ENCODE assay signal across 28 cellular contexts in the genomic region with DNA sequence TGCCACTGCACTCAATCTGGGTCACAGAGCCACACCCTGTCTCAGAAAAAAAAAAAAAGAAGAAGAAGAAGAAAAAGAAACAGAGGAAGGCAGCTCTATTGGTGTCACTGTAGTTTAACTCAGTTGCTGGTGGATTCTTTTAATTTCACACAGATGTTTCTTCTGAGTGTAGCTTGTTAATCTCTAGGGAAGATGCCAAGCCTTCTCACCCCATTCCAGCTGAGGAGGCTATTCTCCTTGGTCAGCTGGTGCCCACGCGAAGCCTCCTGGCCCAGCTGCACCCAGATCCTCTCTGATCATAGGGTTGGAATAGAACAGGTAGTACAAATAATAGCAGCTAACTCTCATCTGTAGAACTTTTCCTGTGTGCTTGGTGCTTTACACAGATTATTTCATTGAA.
A peak's percentile ranks its signal among the peaks of the same experiment; 100 is the strongest.
DNase-seq lines count a peak whose midpoint lies in the region; ATAC-seq and TF ChIP-seq lines count a peak whose summit lies in the region.
"Had no signal": no experiment of that assay in that cellular context is flagged by ENCODE, and none has a peak within 500 bp of the region (broad histone marks: within the 10 kb centered on the region; RNA-seq: fewer than 3 reads in every experiment).

No MANE protein-coding gene starts in this region.

- in situ Hi-C loops in mammary epithelial cell (cut with MboI; ENCODE audit: low sequenced_read_pairs in 2 of 2), result no loop called here

- H3K4me3 Mint-ChIP-seq in neural crest cell, result no peak overlapping the region

- no TSS peak for BruUV-seq in mammary epithelial cell (replicated peaks; lab: Mats Ljungman, UMichigan)

- H3K9ac ChIP-seq in mammary epithelial cell (ENCODE audit: insufficient read depth, low read length), result no peak overlapping the region

- H3K4me3 ChIP-seq in breast epithelium (no peak overlapping the region), mammary epithelial cell (replicated peaks in 1 of 3; ENCODE audit: insufficient read depth in 1 of 3, low read depth in 2 of 3, low read length in 3 of 3) (no peak overlapping the region), foreskin fibroblast (ENCODE audit: low read depth in 1 of 2, low read length in 2 of 2) (no peak overlapping the region), aorta (ENCODE audit: low read length in 2 of 2) (no peak overlapping the region)
- H3K4me3 ChIP-seq: SJCRH30, transverse colon had no signal

- no peak overlapping the region for H3K4me2 ChIP-seq in mammary epithelial cell (ENCODE audit: insufficient read depth, low read depth, low read length)

- intact Hi-C loops in breast epithelium (cut with DNase I; ENCODE audit: low total_unique reads), result no loop called here
- intact Hi-C loops in mammary epithelial cell (cut with micrococcal nuclease), result no loop called here
- intact Hi-C loops in aorta (cut with DNase I), result no loop called here
- intact Hi-C loops in head of caudate nucleus (cut with DNase I), result no loop called here

- H3K27me3 ChIP-seq in breast epithelium (no peaks in the 10 kb centered on the region), mammary epithelial cell (ENCODE audit: insufficient read depth, low read length) (no peaks in the 10 kb centered on the region), aorta (ENCODE audit: control insufficient read depth in 1 of 2, insufficient read depth in 2 of 2, low read length in 1 of 2) (no peaks in the 10 kb centered on the region)
- H3K27me3 ChIP-seq: SJCRH30, transverse colon had no signal

- peak overlapping the region; percentile 45 for H3K27ac Mint-ChIP-seq in neural crest cell (ENCODE audit: unreplicated experiment)

- 100% methylated on average over 2 of the region's 2 CpGs for WGBS in mammary epithelial cell (ENCODE audit: low coverage, missing lambda C conversion rate)
- WGBS in aorta, 2 donors, result 78 to 82% methylated on average over 2 of the region's 2 CpGs

- H3K79me2 ChIP-seq in mammary epithelial cell (ENCODE audit: insufficient read depth, low read length), result no peaks in the 10 kb centered on the region

- ATAC-seq in aorta (ENCODE audit: low FRiP score), result peak; percentile 5
- ATAC-seq: HepG2, PC-3 had no signal

- no peaks in the 10 kb centered on the region for H3K36me3 Mint-ChIP-seq in neural crest cell (ENCODE audit: low read depth)

- no peaks in the 10 kb centered on the region for H3K36me3 ChIP-seq in breast epithelium
- H3K36me3 ChIP-seq in mammary epithelial cell (ENCODE audit: insufficient read depth, low read length), result no peaks in the 10 kb centered on the region
- no peaks in the 10 kb centered on the region for H3K36me3 ChIP-seq in aorta (ENCODE audit: control insufficient read depth in 1 of 2, insufficient read depth in 2 of 2, low read length in 1 of 2)
- H3K36me3 ChIP-seq: SJCRH30, transverse colon had no signal

- TF ChIP-seq POLR2A in breast epithelium (IDR thresholded peaks at IDR 0.05), result no peak

- no peak for TF ChIP-seq CTCF in breast epithelium (IDR thresholded peaks at IDR 0.05)
- no peak for TF ChIP-seq CTCF in mammary epithelial cell (conservative IDR thresholded peaks at IDR 0.05 in 1 of 2, IDR thresholded peaks at IDR 0.05 in 1 of 2; ENCODE audit: extremely low read depth in 1 of 2, insufficient read depth in 1 of 2, low read depth in 1 of 2, low read length in 2 of 2)
- TF ChIP-seq CTCF in foreskin fibroblast (IDR thresholded peaks at IDR 0.05; ENCODE audit: low read depth, low read length), result no peak
- no peak for TF ChIP-seq CTCF in neural crest cell (conservative IDR thresholded peaks at IDR 0.05)

- H3K9me3 ChIP-seq in breast epithelium, result no peaks in the 10 kb centered on the region
- H3K9me3 ChIP-seq in mammary epithelial cell (replicated peaks; ENCODE audit: insufficient read depth, low read length), result no peaks in the 10 kb centered on the region
- no peaks in the 10 kb centered on the region for H3K9me3 ChIP-seq in aorta (ENCODE audit: control insufficient read depth, low read length)
- H3K9me3 ChIP-seq: SJCRH30, transverse colon had no signal

- H3K4me1 ChIP-seq in breast epithelium, result peaks cover 5 to 8% of the 10 kb centered on the region in 2 donors
- H3K4me1 ChIP-seq in mammary epithelial cell (ENCODE audit: insufficient read depth, low read length), result peaks cover 8% of the 10 kb centered on the region
- no peaks in the 10 kb centered on the region for H3K4me1 ChIP-seq in aorta (ENCODE audit: control insufficient read depth in 1 of 2, insufficient read depth in 2 of 2, low read length in 2 of 2)

- dilution Hi-C loops in mammary epithelial cell (cut with HindIII; ENCODE audit: low sequenced_read_pairs), result no loop called here

- H2AFZ ChIP-seq in mammary epithelial cell (ENCODE audit: low read depth, low read length), result no peak overlapping the region

- H3K4me1 Mint-ChIP-seq in neural crest cell, result peaks cover 61% of the 10 kb centered on the region

- H4K20me1 ChIP-seq in mammary epithelial cell (ENCODE audit: insufficient read depth, low read length), result no peaks in the 10 kb centered on the region

- no peaks in the 10 kb centered on the region for H3K9me3 Mint-ChIP-seq in neural crest cell

- no peaks in the 10 kb centered on the region for H3K27me3 Mint-ChIP-seq in neural crest cell (ENCODE audit: low read depth)

- CTCF ChIA-PET in mammary epithelial cell (lab: Charles Lee; ENCODE audit: low non-redundant PET), result no interaction called here

- DNase-seq in breast epithelium (ENCODE audit: low spot score in 2 of 2) (no peak), mammary epithelial cell (no peak), foreskin fibroblast (peak; percentile 57 to 79), neural crest cell (ENCODE audit: low read depth, low spot score) (no peak), aorta (no peak), MV-4-11 (lab: John Stamatoyannopoulos, UW) (no peak), NOMO-1 treated with DMSO at 0.1 percent for 48 hours (lab: John Stamatoyannopoulos, UW; ENCODE audit: unreplicated experiment) (no peak), head of caudate nucleus (no peak)
- DNase-seq: activated CD4-positive, alpha-beta T cell treated with anti-CD3 and anti-CD28 coated beads, Interleukin-2, amount 50 U/mL, for 48 hours; activated naive CD4-positive, alpha-beta T cell treated with Interleukin-2 at 50 U/mL for 16 hours; activated T-cell treated with anti-CD3 and anti-CD28 coated beads for 4 hours; anterior cingulate cortex; DMS 273 treated with DMSO at 0.1 percent for 48 hours; effector memory CD4-positive, alpha-beta T cell; GF-D8; hippocampal formation; islet precursor cell; NCI-H1417; NCI-H2171; PC-3; stimulated activated naive CD4-positive, alpha-beta T cell treated with Interleukin-2 at 50 U/mL for 16 hours; T-helper 2 cell; transverse colon had no signal

- H3K27ac ChIP-seq in breast epithelium (peak overlapping the region; percentile 2 to 16), mammary epithelial cell (ENCODE audit: insufficient read depth, low read depth, low read length) (no peak overlapping the region), aorta (ENCODE audit: low read depth in 1 of 2, low read length in 2 of 2) (no peak overlapping the region)
- H3K27ac ChIP-seq: 22Rv1, C4-2B, SJCRH30, VCaP had no signal

Comparison
In these comparisons a context has a peak if more than half of its experiments do, and no peak if none do; other contexts are left out.
1. H3K27ac ChIP-seq: peak in breast epithelium (2 of 2); none in mammary epithelial cell (single experiment) and aorta (0 of 2).
2. DNase-seq: peak in foreskin fibroblast (2 of 2); none in breast epithelium (0 of 2), mammary epithelial cell (single experiment), neural crest cell (single experiment), aorta (0 of 2), MV-4-11 (single experiment), NOMO-1 treated with DMSO at 0.1 percent for 48 hours (single experiment) and head of caudate nucleus (0 of 42).